In the genomic region with DNA sequence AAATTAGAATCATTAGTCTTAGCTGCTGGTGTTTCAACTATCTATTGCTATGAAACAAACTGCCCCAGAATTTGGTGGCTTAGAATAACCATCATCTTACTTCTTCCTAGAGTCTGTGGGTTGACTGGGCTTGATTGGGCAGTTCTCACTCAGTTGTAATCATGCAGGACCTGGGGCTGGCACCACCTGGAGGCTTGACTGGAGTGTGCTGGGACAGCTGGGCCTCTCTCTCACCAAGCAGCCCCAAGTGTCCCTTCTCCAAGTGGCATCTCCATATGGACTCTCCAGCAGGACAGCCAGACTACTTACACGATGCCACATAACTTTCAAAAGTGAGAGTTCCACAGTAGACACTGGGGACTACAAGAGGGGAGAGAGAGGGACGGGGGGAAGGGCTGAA, we compare ENCODE assay signal across 19 cellular contexts.
"Had no signal": no experiment of that assay in that cellular context is flagged by ENCODE, and none has a peak within 500 bp of the region (broad histone marks: within the 10 kb centered on the region; RNA-seq: fewer than 3 reads in every experiment).

No MANE protein-coding gene starts in this region.

- H3K36me3 ChIP-seq: breast epithelium, colonic mucosa had no signal

- H3K4me3 ChIP-seq: breast epithelium, colonic mucosa had no signal

- H3K27me3 ChIP-seq: breast epithelium, colonic mucosa had no signal

- H3K27me3 Mint-ChIP-seq: activated CD8-positive, alpha-beta T cell treated with anti-CD3 and anti-CD28 coated beads for 36 hours; activated naive CD4-positive, alpha-beta T cell treated with anti-CD3 and anti-CD28 coated beads, Interleukin-2, amount 50 U/mL, for 24 hours had no signal

- ATAC-seq: activated CD8-positive, alpha-beta T cell treated with anti-CD3 and anti-CD28 coated beads for 36 hours; activated T-cell treated with anti-CD3 and anti-CD28 coated beads, Interleukin-2, amount 50 U/mL, for 72 hours had no signal

- H3K9me3 Mint-ChIP-seq: activated CD8-positive, alpha-beta T cell treated with anti-CD3 and anti-CD28 coated beads for 36 hours; activated naive CD4-positive, alpha-beta T cell treated with anti-CD3 and anti-CD28 coated beads, Interleukin-2, amount 50 U/mL, for 24 hours had no signal

- H3K4me3 Mint-ChIP-seq: activated CD8-positive, alpha-beta T cell treated with anti-CD3 and anti-CD28 coated beads for 36 hours; activated naive CD4-positive, alpha-beta T cell treated with anti-CD3 and anti-CD28 coated beads, Interleukin-2, amount 50 U/mL, for 24 hours; activated T-cell treated with anti-CD3 and anti-CD28 coated beads, Interleukin-2, amount 50 U/mL, for 72 hours had no signal

- H3K4me1 Mint-ChIP-seq: activated naive CD4-positive, alpha-beta T cell treated with anti-CD3 and anti-CD28 coated beads, Interleukin-2, amount 50 U/mL, for 24 hours had no signal

- H3K27ac Mint-ChIP-seq: activated CD8-positive, alpha-beta T cell treated with anti-CD3 and anti-CD28 coated beads for 36 hours; activated naive CD4-positive, alpha-beta T cell treated with anti-CD3 and anti-CD28 coated beads, Interleukin-2, amount 50 U/mL, for 24 hours; activated T-cell treated with anti-CD3 and anti-CD28 coated beads, Interleukin-2, amount 50 U/mL, for 72 hours had no signal

- DNase-seq: activated CD4-positive, alpha-beta T cell treated with anti-CD3 and anti-CD28 coated beads for 4 hours; activated CD8-positive, alpha-beta memory T cell treated with anti-CD3 and anti-CD28 coated beads, Interleukin-2, amount 50 U/mL, for 4 hours; activated CD8-positive, alpha-beta T cell treated with anti-CD3 and anti-CD28 coated beads for 36 hours; activated naive CD4-positive, alpha-beta T cell; activated T-cell treated with anti-CD3 and anti-CD28 coated beads, Interleukin-2, amount 50 U/mL, for 72 hours; aorta; caudate nucleus; colonic mucosa; Kasumi-1; NCI-H1930; NCI-H2107; NCI-H2171 treated with DMSO at 0.1 percent for 48 hours; NCI-H226; NCI-H748 treated with DMSO at 0.1 percent for 48 hours; SIG-M5; T-helper 2 cell; T1000 had no signal

- H3K27ac ChIP-seq: breast epithelium, colonic mucosa had no signal

- H3K4me1 ChIP-seq: breast epithelium, colonic mucosa had no signal

- H3K9me3 ChIP-seq: breast epithelium, colonic mucosa had no signal
